Comparison of ENCODE assay signal across 8 cellular contexts in the genomic region with DNA sequence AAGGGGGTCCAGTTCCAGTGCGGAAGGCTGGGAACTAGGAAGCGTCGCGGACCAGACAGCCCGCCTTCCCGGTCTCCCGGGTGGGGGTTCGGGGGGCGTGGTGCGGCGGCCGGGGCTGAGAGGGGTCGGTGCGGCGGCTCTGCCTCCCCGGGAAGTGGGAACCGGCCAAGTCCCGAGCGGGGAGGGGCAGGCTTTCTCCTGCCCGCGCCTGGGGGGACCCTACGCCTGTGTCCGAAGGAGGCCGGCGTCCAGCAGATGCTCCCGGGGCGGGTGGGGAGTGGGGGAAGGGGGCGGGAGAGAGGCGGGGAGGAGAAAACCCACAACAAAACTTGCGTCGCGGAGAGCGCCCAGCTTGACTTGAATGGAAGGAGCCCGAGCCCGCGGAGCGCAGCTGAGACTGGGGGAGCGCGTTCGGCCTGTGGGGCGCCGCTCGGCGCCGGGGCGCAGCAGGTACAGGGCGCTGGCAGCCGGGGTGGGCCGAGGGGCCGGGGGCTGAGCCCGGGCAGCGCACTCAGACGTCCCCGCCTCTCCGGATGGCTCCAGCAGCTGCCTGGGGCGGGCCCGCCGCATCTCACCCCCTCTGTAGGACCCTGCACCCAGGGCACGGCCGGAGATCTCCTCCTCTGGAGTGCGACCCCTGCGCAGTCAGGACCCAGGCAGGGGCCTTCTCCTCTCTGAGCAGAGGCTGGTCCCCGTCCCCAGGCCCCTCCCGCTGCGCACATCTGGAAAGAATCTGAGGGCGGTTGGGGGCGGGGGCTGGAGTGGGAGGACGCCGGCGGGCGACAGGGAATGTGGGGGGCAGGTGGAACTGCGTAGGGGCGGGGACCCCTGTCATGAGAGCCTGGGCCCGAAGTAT. TPM values are rescaled to one million over a fixed set of nuclear protein-coding genes. Genes with fewer than 3 reads are reported as not detected.
DNase-seq lines count a peak whose midpoint lies in the region; ATAC-seq and TF ChIP-seq lines count a peak whose summit lies in the region.

A gene with protein sequence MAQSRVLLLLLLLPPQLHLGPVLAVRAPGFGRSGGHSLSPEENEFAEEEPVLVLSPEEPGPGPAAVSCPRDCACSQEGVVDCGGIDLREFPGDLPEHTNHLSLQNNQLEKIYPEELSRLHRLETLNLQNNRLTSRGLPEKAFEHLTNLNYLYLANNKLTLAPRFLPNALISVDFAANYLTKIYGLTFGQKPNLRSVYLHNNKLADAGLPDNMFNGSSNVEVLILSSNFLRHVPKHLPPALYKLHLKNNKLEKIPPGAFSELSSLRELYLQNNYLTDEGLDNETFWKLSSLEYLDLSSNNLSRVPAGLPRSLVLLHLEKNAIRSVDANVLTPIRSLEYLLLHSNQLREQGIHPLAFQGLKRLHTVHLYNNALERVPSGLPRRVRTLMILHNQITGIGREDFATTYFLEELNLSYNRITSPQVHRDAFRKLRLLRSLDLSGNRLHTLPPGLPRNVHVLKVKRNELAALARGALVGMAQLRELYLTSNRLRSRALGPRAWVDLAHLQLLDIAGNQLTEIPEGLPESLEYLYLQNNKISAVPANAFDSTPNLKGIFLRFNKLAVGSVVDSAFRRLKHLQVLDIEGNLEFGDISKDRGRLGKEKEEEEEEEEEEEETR (plus strand): TSS at position 355 of the 856 bp plus-strand sequence. CDS start 7,643 bp downstream, outside the sequence.

- no peaks in the 10 kb centered on the region for H3K9me3 ChIP-seq in CD4-positive, alpha-beta memory T cell (ENCODE audit: control insufficient read depth in 1 of 2, low read length in 2 of 2)

- H3K9me3 Mint-ChIP-seq in CD4-positive, alpha-beta memory T cell: no peaks in the 10 kb centered on the region
- no peaks in the 10 kb centered on the region for H3K9me3 Mint-ChIP-seq in nephron progenitor cell

- peaks cover 7% of the 10 kb centered on the region for H3K4me1 ChIP-seq in CD4-positive, alpha-beta memory T cell (ENCODE audit: insufficient read depth, low read length)

- TF ChIP-seq CTCF in RWPE1 (conservative IDR thresholded peaks at IDR 0.05; ENCODE audit: low read depth): no peak
- TF ChIP-seq CTCF in nephron progenitor cell (IDR thresholded peaks at IDR 0.05): no peak

- no peak for ATAC-seq in GM19452 (IDR thresholded peaks at IDR 0.05; ENCODE audit: unreplicated experiment)

- peaks cover 25 to 35% of the 10 kb centered on the region in 2 donors for H3K27me3 Mint-ChIP-seq in CD4-positive, alpha-beta memory T cell
- peaks cover 87% of the 10 kb centered on the region for H3K27me3 Mint-ChIP-seq in nephron progenitor cell (ENCODE audit: low read depth, poor library complexity)

- intact Hi-C loops in CD4-positive, alpha-beta memory T cell (cut with micrococcal nuclease): no loop called here

- H3K4me1 Mint-ChIP-seq in CD4-positive, alpha-beta memory T cell: peaks cover 0 to 12% (median 6%) of the 10 kb centered on the region in 4 donors
- H3K4me1 Mint-ChIP-seq in nephron progenitor cell: peaks cover 12% of the 10 kb centered on the region

- POLR2A ChIA-PET in CD4-positive, alpha-beta memory T cell (lab: Charles Lee; ENCODE audit: partially characterized antibody): no interaction called here
- POLR2A ChIA-PET in RWPE1 (lab: Yijun Ruan, JAX; ENCODE audit: low non-redundant PET): no interaction called here

- H3K27me3 ChIP-seq in CD4-positive, alpha-beta memory T cell (ENCODE audit: insufficient read depth, low read length): peaks cover 19% of the 10 kb centered on the region

- DNase-seq in CD4-positive, alpha-beta memory T cell: peak in 1 of 5 donors; percentile 6
- peak; percentile 9 for DNase-seq in RWPE1 (ENCODE audit: low spot score)
- peak; percentile 30 for DNase-seq in fibroblast of peridontal ligament (ENCODE audit: extremely low read depth)
- DNase-seq in nephron progenitor cell: peak; percentile 55
- DNase-seq in RKO (ENCODE audit: low spot score): no peak
- DNase-seq in NOMO-1 treated with DMSO at 0.1 percent for 48 hours (lab: John Stamatoyannopoulos, UW; ENCODE audit: unreplicated experiment): no peak
- no peak for DNase-seq in SK-N-DZ (ENCODE audit: low spot score)

- no peak within 1 kb of the TSS for H3K27ac ChIP-seq in CD4-positive, alpha-beta memory T cell (ENCODE audit: low read depth, low read length)
- H3K27ac ChIP-seq in RWPE1: no peak within 1 kb of the TSS

- H3K36me3 Mint-ChIP-seq in CD4-positive, alpha-beta memory T cell: no peaks in the 10 kb centered on the region
- no peaks in the 10 kb centered on the region for H3K36me3 Mint-ChIP-seq in nephron progenitor cell (ENCODE audit: low read depth)

- CTCF ChIA-PET in CD4-positive, alpha-beta memory T cell (lab: Charles Lee; ENCODE audit: partially characterized antibody): no interaction called here
- CTCF ChIA-PET in RWPE1 (lab: Yijun Ruan, JAX): no interaction called here

- no peaks in the 10 kb centered on the region for H3K36me3 ChIP-seq in CD4-positive, alpha-beta memory T cell (ENCODE audit: insufficient read depth, low read length)

- H3K27ac Mint-ChIP-seq in CD4-positive, alpha-beta memory T cell: no peak within 1 kb of the TSS
- H3K27ac Mint-ChIP-seq in nephron progenitor cell: no peak within 1 kb of the TSS

- no peak within 1 kb of the TSS for H3K4me3 ChIP-seq in CD4-positive, alpha-beta memory T cell (ENCODE audit: low read length in 2 of 2)

- H3K4me3 Mint-ChIP-seq in CD4-positive, alpha-beta memory T cell: peak within 1 kb of the TSS in 6 of 8 donors; percentile 47 to 74 (median 62)
- H3K4me3 Mint-ChIP-seq in nephron progenitor cell: peak within 1 kb of the TSS; percentile 76

RNA-seq across cellular contexts. Expression of the gene that starts here (rescaled TPM):
- not detected for total RNA-seq in CD4-positive, alpha-beta memory T cell
- not detected for polyA plus RNA-seq in CD4-positive, alpha-beta memory T cell
- polyA plus RNA-seq in SK-N-DZ (2014; cell fraction: cytosol; rRNA removed): 0.88 and 1.2 TPM in 2 replicates
- 1.8 and 3.4 TPM in 2 replicates for polyA plus RNA-seq in SK-N-DZ (2014; cell fraction: nucleus; rRNA removed)

Comparison
In these comparisons a context has a peak if more than half of its experiments do, and no peak if none do; other contexts are left out.
1. DNase-seq: peak in RWPE1 (single experiment), fibroblast of peridontal ligament (single experiment) and nephron progenitor cell (single experiment); none in RKO (single experiment), NOMO-1 treated with DMSO at 0.1 percent for 48 hours (single experiment) and SK-N-DZ (single experiment).